Comparison of ENCODE assay signal across 14 cellular contexts in genomic region chr20:31815408-31816188, GRCh38. TPM values are rescaled to one million over a fixed set of nuclear protein-coding genes. Genes with fewer than 3 reads are reported as not detected.
A peak's percentile ranks its signal among the peaks of the same experiment; 100 is the strongest.
DNase-seq lines count a peak whose midpoint lies in the region; ATAC-seq, FAIRE-seq and TF ChIP-seq lines count a peak whose summit lies in the region.
"Had no signal": no experiment of that assay in that cellular context is flagged by ENCODE, and none has a peak within 500 bp of the region (broad histone marks: within the 10 kb centered on the region; RNA-seq: fewer than 3 reads in every experiment).

No MANE protein-coding gene starts in this region.

- no peak for FAIRE-seq in kidney (lab: Jason Lieb, UNC)
- FAIRE-seq: GM12892 had no signal

- TF ChIP-seq CTCF in A673 (conservative IDR thresholded peaks at IDR 0.05; ENCODE audit: low read depth, low read length), result no peak
- no peak for TF ChIP-seq CTCF in kidney (IDR thresholded peaks at IDR 0.05; ENCODE audit: borderline replicate concordance, extremely low read depth, insufficient read depth)

- BruUV-seq in A673 (replicated peaks; lab: Mats Ljungman, UMichigan), result no TSS peak

- peak; percentile 45 for DNase-seq in A673 (ENCODE audit: low spot score)
- DNase-seq in GM03348 (ENCODE audit: low spot score), result peak; percentile 56
- peak; percentile 44 to 66 for DNase-seq in SJCRH30
- DNase-seq in iPS-NIHi11 (ENCODE audit: low spot score), result peak; percentile 56
- no peak for DNase-seq in hippocampal formation (lab: John Stamatoyannopoulos, UW)
- DNase-seq in hepatic stellate cell (ENCODE audit: low spot score), result no peak
- no peak for DNase-seq in kidney
- DNase-seq: activated CD4-positive, alpha-beta T cell treated with anti-CD3 and anti-CD28 coated beads for 4 hours; activated naive CD8-positive, alpha-beta T cell treated with anti-CD3 and anti-CD28 coated beads, Interleukin-2, amount 10 ng/mL, durations not matched to agents 7 days and 5 days; effector memory CD4-positive, alpha-beta T cell; ovary; trophoblast cell had no signal

- H3K9me3 ChIP-seq in A673 (ENCODE audit: low read depth, low read length, poor library complexity, severe bottlenecking) (no peaks in the 10 kb centered on the region), SJCRH30 (replicated peaks) (no peaks in the 10 kb centered on the region), kidney (ENCODE audit: control insufficient read depth in 1 of 2, low read length in 2 of 2) (no peaks in the 10 kb centered on the region)
- H3K9me3 ChIP-seq: ovary had no signal

- POLR2A ChIA-PET in A673 (lab: Charles Lee; ENCODE audit: low non-redundant PET), result no interaction called here

- H3K4me3 ChIP-seq in A673 (ENCODE audit: low read depth, low read length, poor library complexity, severe bottlenecking), result no peak overlapping the region
- no peak overlapping the region for H3K4me3 ChIP-seq in SJCRH30
- H3K4me3 ChIP-seq in kidney (ENCODE audit: low read length in 2 of 2), result no peak overlapping the region
- H3K4me3 ChIP-seq: ovary had no signal

- no peaks in the 10 kb centered on the region for H3K36me3 ChIP-seq in A673 (ENCODE audit: insufficient read depth, low read length, poor library complexity, severe bottlenecking)
- 0 out of 2 replicates have a peak, but pooled peaks cover 2% of the 10 kb centered on the region for H3K36me3 ChIP-seq in SJCRH30
- H3K36me3 ChIP-seq in kidney (ENCODE audit: control insufficient read depth in 1 of 2, insufficient read depth in 2 of 2, low read length in 2 of 2), result no peaks in the 10 kb centered on the region
- H3K36me3 ChIP-seq: ovary had no signal

- intact Hi-C loops in A673 (cut with micrococcal nuclease; ENCODE audit: unreplicated experiment), result no loop called here
- intact Hi-C loops in kidney (cut with DNase I), result no loop called here

- H3K27me3 ChIP-seq in A673 (replicated peaks; ENCODE audit: insufficient read depth, low read depth, low read length, poor library complexity) (no peaks in the 10 kb centered on the region), SJCRH30 (no peaks in the 10 kb centered on the region)
- H3K27me3 ChIP-seq: ovary had no signal

- CTCF ChIA-PET in A673 (lab: Charles Lee), result interaction anchor here (0.6 kb wide), 1 partner anchor 12 kb away, joined by 4 read pairs; no protein-coding TSS in a partner anchor

- H3K27ac ChIP-seq in A673 (ENCODE audit: low read depth, low read length, poor library complexity, severe bottlenecking), result no peak overlapping the region
- H3K27ac ChIP-seq in SJCRH30, result peak overlapping the region; percentile 19; the same call in 1 of the 2 replicates
- H3K27ac ChIP-seq in kidney (ENCODE audit: low read depth in 2 of 2, low read length in 2 of 2), result no peak overlapping the region
- H3K27ac ChIP-seq: ovary had no signal

- ATAC-seq in GM18873 (IDR thresholded peaks at IDR 0.05; ENCODE audit: low FRiP score, unreplicated experiment), result no peak

- H3K4me1 ChIP-seq in A673 (ENCODE audit: insufficient read depth, low read length, poor library complexity, severe bottlenecking) (peaks cover 11% of the 10 kb centered on the region), SJCRH30 (peaks cover 72% of the 10 kb centered on the region), kidney (ENCODE audit: control insufficient read depth in 1 of 2, insufficient read depth in 1 of 2, low read depth in 1 of 2, low read length in 2 of 2) (peaks cover 0 to 9% of the 10 kb centered on the region in 2 donors)

- no peak overlapping the region for H3K9ac ChIP-seq in kidney (ENCODE audit: low read length in 2 of 2)

RNA-seq across cellular contexts. Expression of gene MYLK2, which starts 3.6 kb away (rescaled TPM):
- 1.2 and 1.3 TPM in 2 replicates for total RNA-seq in A673 (2021)
- total RNA-seq in SJCRH30 (2014; rRNA removed; shearing (Covaris generic)), result 3.1 and 3.5 TPM in 2 replicates
- not detected for total RNA-seq in kidney
- polyA plus RNA-seq in kidney (ENCODE audit: insufficient read depth, low read depth, low replicate concordance), result not detected

RNA-seq across cellular contexts. Expression of gene FOXS1, which starts 29.8 kb away (rescaled TPM):
- not detected in 2 replicates for total RNA-seq in A673 (2021)
- 55.5 and 69.0 TPM in 2 replicates for total RNA-seq in SJCRH30 (2014; rRNA removed; shearing (Covaris generic))
- total RNA-seq in kidney, result 2.1 TPM
- 9.8 TPM for polyA plus RNA-seq in kidney (ENCODE audit: insufficient read depth, low read depth, low replicate concordance)
- total RNA-seq: activated naive CD8-positive, alpha-beta T cell treated with anti-CD3 and anti-CD28 coated beads, Interleukin-2, amount 10 ng/mL, durations not matched to agents 7 days and 5 days had no signal

RNA-seq across cellular contexts. Expression of gene DUSP15, which starts 54.7 kb away (rescaled TPM):
- total RNA-seq in A673 (2021) (0.31 TPM in 1 of 2 replicates, not detected in the other), kidney (13.2 TPM)
- total RNA-seq in SJCRH30 (2014; rRNA removed; shearing (Covaris generic)), result 2.5 and 2.9 TPM in 2 replicates
- polyA plus RNA-seq in kidney (ENCODE audit: insufficient read depth, low read depth, low replicate concordance), result 143 TPM
- total RNA-seq: activated naive CD8-positive, alpha-beta T cell treated with anti-CD3 and anti-CD28 coated beads, Interleukin-2, amount 10 ng/mL, durations not matched to agents 7 days and 5 days had no signal

RNA-seq across cellular contexts. Expression of gene TTLL9, which starts 54.8 kb away (rescaled TPM):
- total RNA-seq in A673 (2021), result not detected in 2 replicates
- total RNA-seq in SJCRH30 (2014; rRNA removed; shearing (Covaris generic)), result 0.05 TPM in 1 of 2 replicates, not detected in the other
- 1.9 TPM for total RNA-seq in kidney
- 0.82 TPM for polyA plus RNA-seq in kidney (ENCODE audit: insufficient read depth, low read depth, low replicate concordance)
- total RNA-seq: activated naive CD8-positive, alpha-beta T cell treated with anti-CD3 and anti-CD28 coated beads, Interleukin-2, amount 10 ng/mL, durations not matched to agents 7 days and 5 days had no signal

Comparison
In these comparisons a context has a peak if more than half of its experiments do, and no peak if none do; other contexts are left out.
1. DNase-seq: peak in A673 (single experiment), GM03348 (single experiment), SJCRH30 (2 of 2) and iPS-NIHi11 (single experiment); none in hippocampal formation (0 of 2), hepatic stellate cell (single experiment) and kidney (single experiment).
2. RNA of gene FOXS1, which starts 29.8 kb away (total RNA-seq): 55.5 to 69.0 TPM in SJCRH30; 2.1 TPM in kidney (single experiment) and not detected in A673; every median in the first group is over 10 times any median in the second.